In genomic region chr1:39205102-39205780, GRCh38 we compare ENCODE assay signal across 8 cellular contexts. TPM values are rescaled to one million over a fixed set of nuclear protein-coding genes. Genes with fewer than 3 reads are reported as not detected.
DNase-seq lines count a peak whose midpoint lies in the region; ATAC-seq and TF ChIP-seq lines count a peak whose summit lies in the region.

No MANE protein-coding gene starts in this region.

- H3K4me2 ChIP-seq in neuronal stem cell (ENCODE audit: insufficient read depth, low read length, poor library complexity, severe bottlenecking) = peak overlapping the region; percentile 15

- no peak overlapping the region for H3K18ac ChIP-seq in neuronal stem cell (ENCODE audit: low read length)

- H3K36me3 ChIP-seq in neuronal stem cell (replicated peaks in 1 of 2; ENCODE audit: control insufficient read depth in 2 of 2, insufficient read depth in 2 of 2, low read length in 2 of 2) (peaks cover 0 to 4% of the 10 kb centered on the region in 2 donors), tibial artery (no peaks in the 10 kb centered on the region)

- H3K4me3 ChIP-seq in GM08714 (ENCODE audit: low read length) (peak overlapping the region; percentile 91), neuronal stem cell (ENCODE audit: low read length in 2 of 2) (peak overlapping the region in 1 of 2 donors; percentile 51), tibial artery (peak overlapping the region; percentile 50 to 54)

- H3K4me1 Mint-ChIP-seq in activated T-cell treated with anti-CD3 and anti-CD28 coated beads, Interleukin-2, amount 50 U/mL, for 72 hours (ENCODE audit: low read depth) = peaks cover 49% of the 10 kb centered on the region

- no peak overlapping the region for H4K8ac ChIP-seq in neuronal stem cell (ENCODE audit: low read depth, low read length)

- peak overlapping the region; percentile 98 for H3K27ac Mint-ChIP-seq in activated T-cell treated with anti-CD3 and anti-CD28 coated beads, Interleukin-2, amount 50 U/mL, for 72 hours

- no peaks in the 10 kb centered on the region for H3K79me1 ChIP-seq in neuronal stem cell (ENCODE audit: low read depth, low read length)

- peak overlapping the region; percentile 62 for H2AFZ ChIP-seq in neuronal stem cell (ENCODE audit: low read length)

- peak; percentile 94 to 95 for ATAC-seq in activated T-cell treated with anti-CD3 and anti-CD28 coated beads, Interleukin-2, amount 50 U/mL, for 72 hours (replicated peaks in 1 of 2)
- ATAC-seq in GM19324 (IDR thresholded peaks at IDR 0.05; ENCODE audit: low FRiP score, unreplicated experiment) = no peak

- no peak overlapping the region for H3K23ac ChIP-seq in neuronal stem cell (ENCODE audit: low read depth, low read length, poor library complexity)

- no CpG with 5 or more reads among the region's 4 CpGs for WGBS in neuronal stem cell (ENCODE audit: extremely low coverage in 2 of 2, insufficient read length in 2 of 2, insufficient replicate concordance in 1 of 2), 2 donors

- no peaks in the 10 kb centered on the region for H3K9me3 ChIP-seq in neuronal stem cell (replicated peaks in 1 of 2; ENCODE audit: control insufficient read depth in 2 of 2, insufficient read depth in 1 of 2, low read depth in 1 of 2, low read length in 2 of 2)
- no peaks in the 10 kb centered on the region for H3K9me3 ChIP-seq in tibial artery

- no peak overlapping the region for H3K14ac ChIP-seq in neuronal stem cell (ENCODE audit: low read length)

- H3K27me3 ChIP-seq in neuronal stem cell (ENCODE audit: control insufficient read depth in 3 of 3, insufficient read depth in 3 of 3, low read depth in 1 of 3, low read length in 3 of 3) = no peaks in the 10 kb centered on the region
- H3K27me3 ChIP-seq in tibial artery = no peaks in the 10 kb centered on the region

- peak overlapping the region; percentile 62 for H3K27ac ChIP-seq in neuronal stem cell (replicated peaks; ENCODE audit: low read length)
- H3K27ac ChIP-seq in tibial artery = peak overlapping the region; percentile 90 to 94

- H3K4me1 ChIP-seq in neuronal stem cell (ENCODE audit: control insufficient read depth in 2 of 2, insufficient read depth in 1 of 2, low read depth in 1 of 2, low read length in 2 of 2) = peaks cover 6 to 9% of the 10 kb centered on the region in 2 donors
- H3K4me1 ChIP-seq in tibial artery = peaks cover 0 to 63% (median 25%) of the 10 kb centered on the region in 4 donors

- H2BK5ac ChIP-seq in neuronal stem cell (ENCODE audit: low read length) = no peak overlapping the region

- H3K9me3 Mint-ChIP-seq in activated T-cell treated with anti-CD3 and anti-CD28 coated beads, Interleukin-2, amount 50 U/mL, for 72 hours = no peaks in the 10 kb centered on the region

- H3K36me3 Mint-ChIP-seq in activated T-cell treated with anti-CD3 and anti-CD28 coated beads, Interleukin-2, amount 50 U/mL, for 72 hours (ENCODE audit: insufficient read depth in 2 of 2) = peaks cover 7 to 8% of the 10 kb centered on the region in 2 donors

- H3K27me3 Mint-ChIP-seq in activated T-cell treated with anti-CD3 and anti-CD28 coated beads, Interleukin-2, amount 50 U/mL, for 72 hours (ENCODE audit: low read depth) = no peaks in the 10 kb centered on the region

- no peak for TF ChIP-seq CTCF in tibial artery (IDR thresholded peaks at IDR 0.05)

- peak overlapping the region; percentile 93 for H3K4me3 Mint-ChIP-seq in activated T-cell treated with anti-CD3 and anti-CD28 coated beads, Interleukin-2, amount 50 U/mL, for 72 hours

- H4K91ac ChIP-seq in neuronal stem cell (ENCODE audit: low read depth, low read length, poor library complexity) = no peak overlapping the region

- intact Hi-C loops in tibial artery (cut with DNase I; ENCODE audit: low total_unique reads) = no loop called here

- DNase-seq in NOMO-1 treated with dmso at 0.1 percent for 144 hours (lab: John Stamatoyannopoulos, UW; ENCODE audit: unreplicated experiment) = peak; percentile 92
- DNase-seq in activated T-cell treated with anti-CD3 and anti-CD28 coated beads, Interleukin-2, amount 50 U/mL, for 72 hours = peak; percentile 81 to 82
- peak; percentile 75 for DNase-seq in fibroblast of peridontal ligament (ENCODE audit: extremely low read depth)
- no peak for DNase-seq in neuronal stem cell (ENCODE audit: low spot score)
- DNase-seq in tibial artery = peak; percentile 67 to 77
- DNase-seq in NCI-H2107 (lab: John Stamatoyannopoulos, UW) = no peak

- no peak overlapping the region for H2BK15ac ChIP-seq in neuronal stem cell (ENCODE audit: low read length)

- no peak overlapping the region for H3K4ac ChIP-seq in neuronal stem cell (ENCODE audit: low read length)

- H2BK120ac ChIP-seq in neuronal stem cell (ENCODE audit: low read depth, low read length) = no peak overlapping the region

- H2AK5ac ChIP-seq in neuronal stem cell (ENCODE audit: low read depth, low read length) = no peak overlapping the region

- H3K9ac ChIP-seq in neuronal stem cell (ENCODE audit: low read depth, low read length, poor library complexity) = no peak overlapping the region

- H2BK12ac ChIP-seq in neuronal stem cell (ENCODE audit: low read length) = no peak overlapping the region

RNA-seq across cellular contexts. Expression of gene MACF1, which starts 0.7 kb away (rescaled TPM):
- total RNA-seq in activated T-cell treated with anti-CD3 and anti-CD28 coated beads, Interleukin-2, amount 50 U/mL, for 72 hours = 100 to 1,000 TPM; 169 to 292 TPM
- 51.9 TPM for polyA plus RNA-seq in neuronal stem cell (2013, experiment 1 of 2)
- polyA plus RNA-seq in neuronal stem cell (2013, experiment 2 of 2) = 52.8 TPM

Comparison
In these comparisons a context has a peak if more than half of its experiments do, and no peak if none do; other contexts are left out.
1. DNase-seq: peak in NOMO-1 treated with dmso at 0.1 percent for 144 hours (single experiment), activated T-cell treated with anti-CD3 and anti-CD28 coated beads, Interleukin-2, amount 50 U/mL, for 72 hours (2 of 2), fibroblast of peridontal ligament (single experiment) and tibial artery (2 of 2); none in neuronal stem cell (single experiment) and NCI-H2107 (single experiment).